ENCODE assay signal across 11 cellular contexts in the genomic region with DNA sequence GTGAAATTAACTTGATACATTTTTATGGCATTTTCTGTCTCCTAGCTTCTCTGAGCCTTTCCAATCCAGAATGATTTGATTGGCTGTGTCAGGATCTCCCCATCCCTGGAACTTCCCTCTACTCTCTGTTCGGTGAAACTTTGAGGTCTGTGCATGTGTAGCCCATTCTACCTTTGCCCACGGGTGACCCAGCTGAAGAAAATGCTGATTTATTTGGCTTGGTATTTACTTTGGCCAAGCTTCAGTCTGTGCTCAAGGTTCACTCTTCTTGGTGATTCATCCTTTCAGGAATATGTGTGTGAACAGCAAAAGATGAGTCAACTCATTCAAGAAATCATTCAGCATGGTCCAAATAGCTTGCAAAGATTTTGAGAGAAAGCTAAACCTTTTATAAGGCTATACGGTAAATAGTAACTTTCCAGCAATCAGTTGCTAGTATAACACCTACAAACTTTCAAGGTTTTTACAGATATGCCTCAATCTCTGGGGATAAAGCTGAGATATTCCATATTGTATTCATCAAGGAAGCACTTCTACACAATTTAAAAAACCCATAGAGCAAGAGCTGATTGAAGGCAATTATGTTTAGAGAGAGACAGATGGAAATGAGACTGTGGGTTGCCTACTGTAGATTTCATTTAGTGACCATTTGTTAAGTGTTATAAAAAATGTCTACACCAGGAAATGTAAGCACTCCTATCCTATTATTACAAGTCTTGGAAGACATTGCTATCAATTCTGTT.
DNase-seq lines count a peak whose midpoint lies in the region; ATAC-seq, FAIRE-seq and TF ChIP-seq lines count a peak whose summit lies in the region.
"Had no signal": no experiment of that assay in that cellular context is flagged by ENCODE, and none has a peak within 500 bp of the region (broad histone marks: within the 10 kb centered on the region; RNA-seq: fewer than 3 reads in every experiment).

No MANE protein-coding gene starts in this region.

- CTCF ChIA-PET in HepG2 (lab: Yijun Ruan, JAX; ENCODE audit: low intra/inter-chr PET ratio, low total read pairs), result no interaction called here

- in situ Hi-C loops in HepG2 (cut with HindIII; ENCODE audit: extremely low pct_ligation_motif_present, low pct_unique_long_range_greater_than_20kb), result no loop called here

- no peak overlapping the region for H3K9ac ChIP-seq in HepG2 (ENCODE audit: insufficient read depth, low read depth, low read length)

- no peaks in the 10 kb centered on the region for H3K36me3 ChIP-seq in HepG2 (replicated peaks in 1 of 2; ENCODE audit: control insufficient read depth in 1 of 2, insufficient read depth in 2 of 2, low read length in 2 of 2)

- FAIRE-seq in HepG2 (lab: Jason Lieb, UNC), result peak; percentile 32
- FAIRE-seq: endothelial cell of umbilical vein, GM18507 had no signal

- no peaks in the 10 kb centered on the region; a peak in 1 of 5 replicates for H3K27me3 ChIP-seq in HepG2 (ENCODE audit: control insufficient read depth in 1 of 2, insufficient read depth in 2 of 2, low read length in 2 of 2)
- H3K27me3 ChIP-seq: testis had no signal

- intact Hi-C loops in HepG2 (cut with micrococcal nuclease; ENCODE audit: unreplicated experiment), result no loop called here

- POLR2A ChIA-PET in HepG2 (lab: Yijun Ruan, JAX), result no interaction called here

- no peak for TF ChIP-seq RAD21 in HepG2 (CRISPR knock-in tag; IDR thresholded peaks at IDR 0.05)

- ATAC-seq in HG03442 (IDR thresholded peaks at IDR 0.05; ENCODE audit: unreplicated experiment) (peak; percentile 52), HepG2 (peak; percentile 99), GM18519 (IDR thresholded peaks at IDR 0.05; ENCODE audit: low FRiP score, unreplicated experiment) (no peak), GM18517 (IDR thresholded peaks at IDR 0.05; ENCODE audit: unreplicated experiment) (no peak), HG03354 (IDR thresholded peaks at IDR 0.05; ENCODE audit: poor library complexity, severe bottlenecking, unreplicated experiment) (no peak)

- H3K79me2 ChIP-seq in HepG2 (ENCODE audit: insufficient read depth, low read length), result no peaks in the 10 kb centered on the region

- DNase-seq in DMS53 treated with DMSO at 0.1 percent for 48 hours (lab: John Stamatoyannopoulos, UW; ENCODE audit: unreplicated experiment), result peak; percentile 3
- peak; percentile 80 for DNase-seq in amniotic epithelial cell (ENCODE audit: low read depth)
- DNase-seq in HepG2 (ENCODE audit: low spot score), result peak; percentile 85
- no peak for DNase-seq in germinal center (ENCODE audit: low spot score)
- DNase-seq: testis had no signal

- H3K4me2 ChIP-seq in HepG2 (ENCODE audit: low read depth, low read length), result peak overlapping the region; percentile 38; the same call in 1 of the 2 replicates

- H4K20me1 ChIP-seq in HepG2 (ENCODE audit: insufficient read depth, low read length), result no peaks in the 10 kb centered on the region

- H2AFZ ChIP-seq in HepG2 (ENCODE audit: low read length), result no peak overlapping the region

- no peaks in the 10 kb centered on the region for H3K9me3 ChIP-seq in HepG2 (ENCODE audit: low read length)
- H3K9me3 ChIP-seq: testis had no signal

- no peak overlapping the region for H3K4me3 ChIP-seq in HepG2 (replicated peaks in 1 of 3; ENCODE audit: insufficient read depth in 1 of 3, low read depth in 2 of 3, low read length in 3 of 3)
- H3K4me3 ChIP-seq: testis had no signal

- BruUV-seq in HepG2 (replicated peaks; lab: Mats Ljungman, UMichigan), result no TSS peak

- TF ChIP-seq EP300 in HepG2 (IDR thresholded peaks at IDR 0.05; ENCODE audit: low read depth in 2 of 2, low read length in 2 of 2) (peak; percentile 11 to 79; a peak in 2 of 4 replicates), HepG2 (CRISPR knock-in tag; IDR thresholded peaks at IDR 0.05; ENCODE audit: borderline replicate concordance) (peak; percentile 80)

- WGBS in HepG2 (ENCODE audit: low lambda C conversion rate), result 0% methylated on average over 3 of the region's 3 CpGs

- TF ChIP-seq POLR2A in HepG2 (IDR thresholded peaks at IDR 0.05; ENCODE audit: insufficient read depth in 1 of 2, low read depth in 2 of 2, low read length in 2 of 2), result no peak

- H3K4me1 ChIP-seq in HepG2 (ENCODE audit: insufficient read depth, low read length), result peaks cover 30% of the 10 kb centered on the region
- H3K4me1 ChIP-seq: testis had no signal

- peak overlapping the region; percentile 27 for H3K27ac ChIP-seq in HepG2 (ENCODE audit: extremely low read length, insufficient read depth, low read length)
- H3K27ac ChIP-seq: testis had no signal

- no peak for TF ChIP-seq CTCF in HepG2 (CRISPR knock-in tag; IDR thresholded peaks at IDR 0.05)

TF ChIP-seq in HepG2, 621 proteins besides CTCF, POLR2A, EP300 and RAD21 (continues in another document):
- TF ChIP-seq, protein P1, sequence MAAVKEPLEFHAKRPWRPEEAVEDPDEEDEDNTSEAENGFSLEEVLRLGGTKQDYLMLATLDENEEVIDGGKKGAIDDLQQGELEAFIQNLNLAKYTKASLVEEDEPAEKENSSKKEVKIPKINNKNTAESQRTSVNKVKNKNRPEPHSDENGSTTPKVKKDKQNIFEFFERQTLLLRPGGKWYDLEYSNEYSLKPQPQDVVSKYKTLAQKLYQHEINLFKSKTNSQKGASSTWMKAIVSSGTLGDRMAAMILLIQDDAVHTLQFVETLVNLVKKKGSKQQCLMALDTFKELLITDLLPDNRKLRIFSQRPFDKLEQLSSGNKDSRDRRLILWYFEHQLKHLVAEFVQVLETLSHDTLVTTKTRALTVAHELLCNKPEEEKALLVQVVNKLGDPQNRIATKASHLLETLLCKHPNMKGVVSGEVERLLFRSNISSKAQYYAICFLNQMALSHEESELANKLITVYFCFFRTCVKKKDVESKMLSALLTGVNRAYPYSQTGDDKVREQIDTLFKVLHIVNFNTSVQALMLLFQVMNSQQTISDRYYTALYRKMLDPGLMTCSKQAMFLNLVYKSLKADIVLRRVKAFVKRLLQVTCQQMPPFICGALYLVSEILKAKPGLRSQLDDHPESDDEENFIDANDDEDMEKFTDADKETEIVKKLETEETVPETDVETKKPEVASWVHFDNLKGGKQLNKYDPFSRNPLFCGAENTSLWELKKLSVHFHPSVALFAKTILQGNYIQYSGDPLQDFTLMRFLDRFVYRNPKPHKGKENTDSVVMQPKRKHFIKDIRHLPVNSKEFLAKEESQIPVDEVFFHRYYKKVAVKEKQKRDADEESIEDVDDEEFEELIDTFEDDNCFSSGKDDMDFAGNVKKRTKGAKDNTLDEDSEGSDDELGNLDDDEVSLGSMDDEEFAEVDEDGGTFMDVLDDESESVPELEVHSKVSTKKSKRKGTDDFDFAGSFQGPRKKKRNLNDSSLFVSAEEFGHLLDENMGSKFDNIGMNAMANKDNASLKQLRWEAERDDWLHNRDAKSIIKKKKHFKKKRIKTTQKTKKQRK (IDR thresholded peaks at IDR 0.05; ENCODE audit: low read length), result no peak
- no peak for TF ChIP-seq PCBP2 (optimal IDR thresholded peaks at IDR 0.05; ENCODE audit: low read depth, low read length, poor library complexity, severe bottlenecking)
- 0 out of 2 replicates have a peak, but pooled peaks have one; percentile 46 for TF ChIP-seq GATAD1 (CRISPR knock-in tag; IDR thresholded peaks at IDR 0.05)
- TF ChIP-seq MAFF (IDR thresholded peaks at IDR 0.05; ENCODE audit: low read depth, low read length), result peak; percentile 84
- no peak for TF ChIP-seq ARID2 (CRISPR knock-in tag; IDR thresholded peaks at IDR 0.05; ENCODE audit: borderline replicate concordance)
- no peak for TF ChIP-seq ZNF121 (CRISPR knock-in tag; IDR thresholded peaks at IDR 0.05)
- peak; percentile 65 for TF ChIP-seq FOXA1 (IDR thresholded peaks at IDR 0.05)
- TF ChIP-seq FOXA1 (CRISPR knock-in tag; IDR thresholded peaks at IDR 0.05), result peak; percentile 87
- no peak for TF ChIP-seq ATM (IDR thresholded peaks at IDR 0.05; ENCODE audit: borderline replicate concordance)

Comparison
In these comparisons a context has a peak if more than half of its experiments do, and no peak if none do; other contexts are left out.
1. ATAC-seq: peak in HG03442 (single experiment) and HepG2 (single experiment); none in GM18519 (single experiment), GM18517 (single experiment) and HG03354 (single experiment).